ENCODE assay signal across 11 cellular contexts in genomic region chr11:18468113-18468512, GRCh38. TPM values are rescaled to one million over a fixed set of nuclear protein-coding genes. Genes with fewer than 3 reads are reported as not detected.
A peak's percentile ranks its signal among the peaks of the same experiment; 100 is the strongest.
DNase-seq lines count a peak whose midpoint lies in the region; ATAC-seq and TF ChIP-seq lines count a peak whose summit lies in the region.
"Not testable (repeated sequence)": the region's sequence is repeated elsewhere in the genome, so short reads cannot be mapped to it uniquely, and the experiment has no call there.
"Had no signal": no experiment of that assay in that cellular context is flagged by ENCODE, and none has a peak within 500 bp of the region (broad histone marks: within the 10 kb centered on the region; RNA-seq: fewer than 3 reads in every experiment).

No MANE protein-coding gene starts in this region.

- DNase-seq in activated CD4-positive, alpha-beta memory T cell treated with anti-CD3 and anti-CD28 coated beads for 36 hours; activated T-cell treated with anti-CD3 and anti-CD28 coated beads, Interleukin-2, amount 50 U/mL, for 72 hours; stimulated activated effector memory CD8-positive, alpha-beta T cell treated with anti-CD3 and anti-CD28 coated beads, Interleukin-12 subunit alpha, Interleukin-12 subunit beta, amount 100 ng/mL, for 72 hours (ENCODE audit: low spot score in 2 of 2): not testable (repeated sequence)

- not testable (repeated sequence) for H3K79me2 ChIP-seq in OCI-LY3 (ENCODE audit: low read length)

- H4K20me1 ChIP-seq in OCI-LY3 (ENCODE audit: insufficient read depth, low read length), result not testable (repeated sequence)

- H2AFZ ChIP-seq in OCI-LY3 (ENCODE audit: low read depth, low read length), result not testable (repeated sequence)

- not testable (repeated sequence) for H3K36me3 Mint-ChIP-seq in activated CD4-positive, alpha-beta memory T cell treated with anti-CD3 and anti-CD28 coated beads for 36 hours; activated T-cell treated with anti-CD3 and anti-CD28 coated beads, Interleukin-2, amount 50 U/mL, for 72 hours (ENCODE audit: insufficient read depth in 2 of 2); activated T-helper 17 cell treated with anti-CD3 and anti-CD28 coated beads, Interleukin-2, amount 50 U/mL, for 72 hours (ENCODE audit: low read depth); stimulated activated effector memory CD8-positive, alpha-beta T cell treated with anti-CD3 and anti-CD28 coated beads, Interleukin-12 subunit alpha, Interleukin-12 subunit beta, amount 100 ng/mL, for 72 hours

- peak overlapping the region; percentile 69 for H3K4me2 ChIP-seq in OCI-LY3 (ENCODE audit: low read length)

- H3K4me3 ChIP-seq in OCI-LY3 (ENCODE audit: low read length), result not testable (repeated sequence)

- peaks cover 21% of the 10 kb centered on the region for H3K4me1 Mint-ChIP-seq in activated CD4-positive, alpha-beta memory T cell treated with anti-CD3 and anti-CD28 coated beads for 36 hours (ENCODE audit: low read depth)
- H3K4me1 Mint-ChIP-seq in activated T-cell treated with anti-CD3 and anti-CD28 coated beads, Interleukin-2, amount 50 U/mL, for 72 hours (ENCODE audit: low read depth), result peaks cover 27% of the 10 kb centered on the region
- H3K4me1 Mint-ChIP-seq in activated T-helper 17 cell treated with anti-CD3 and anti-CD28 coated beads, Interleukin-2, amount 50 U/mL, for 72 hours; stimulated activated effector memory CD8-positive, alpha-beta T cell treated with anti-CD3 and anti-CD28 coated beads, Interleukin-12 subunit alpha, Interleukin-12 subunit beta, amount 100 ng/mL, for 72 hours: not testable (repeated sequence)

- H3K9me3 Mint-ChIP-seq in activated CD4-positive, alpha-beta memory T cell treated with anti-CD3 and anti-CD28 coated beads for 36 hours; activated T-cell treated with anti-CD3 and anti-CD28 coated beads, Interleukin-2, amount 50 U/mL, for 72 hours; activated T-helper 17 cell treated with anti-CD3 and anti-CD28 coated beads, Interleukin-2, amount 50 U/mL, for 72 hours; stimulated activated effector memory CD8-positive, alpha-beta T cell treated with anti-CD3 and anti-CD28 coated beads, Interleukin-12 subunit alpha, Interleukin-12 subunit beta, amount 100 ng/mL, for 72 hours: not testable (repeated sequence)

- not testable (repeated sequence) for H3K27me3 ChIP-seq in OCI-LY3 (ENCODE audit: low read depth, low read length)

- H3K36me3 ChIP-seq in OCI-LY3 (replicated peaks; ENCODE audit: low read depth, low read length), result not testable (repeated sequence)

- peak overlapping the region; percentile 69 for H3K27ac Mint-ChIP-seq in activated CD4-positive, alpha-beta memory T cell treated with anti-CD3 and anti-CD28 coated beads for 36 hours
- H3K27ac Mint-ChIP-seq in activated T-cell treated with anti-CD3 and anti-CD28 coated beads, Interleukin-2, amount 50 U/mL, for 72 hours; stimulated activated effector memory CD8-positive, alpha-beta T cell treated with anti-CD3 and anti-CD28 coated beads, Interleukin-12 subunit alpha, Interleukin-12 subunit beta, amount 100 ng/mL, for 72 hours: not testable (repeated sequence)
- H3K27ac Mint-ChIP-seq in activated T-helper 17 cell treated with anti-CD3 and anti-CD28 coated beads, Interleukin-2, amount 50 U/mL, for 72 hours, result peak overlapping the region; percentile 25

- not testable (repeated sequence) for H3K27me3 Mint-ChIP-seq in activated CD4-positive, alpha-beta memory T cell treated with anti-CD3 and anti-CD28 coated beads for 36 hours; activated T-cell treated with anti-CD3 and anti-CD28 coated beads, Interleukin-2, amount 50 U/mL, for 72 hours (ENCODE audit: low read depth); activated T-helper 17 cell treated with anti-CD3 and anti-CD28 coated beads, Interleukin-2, amount 50 U/mL, for 72 hours

- H3K9ac ChIP-seq in OCI-LY3 (ENCODE audit: low read length), result peak overlapping the region; percentile 27; the same call in 1 of the 2 replicates

- peak overlapping the region; percentile 63 for H3K27ac ChIP-seq in OCI-LY3 (ENCODE audit: low read length)

- peak; percentile 61 to 65 for ATAC-seq in activated T-cell treated with anti-CD3 and anti-CD28 coated beads, Interleukin-2, amount 50 U/mL, for 72 hours (replicated peaks in 1 of 2)
- peak; percentile 58 for ATAC-seq in activated T-helper 17 cell treated with anti-CD3 and anti-CD28 coated beads, Interleukin-2, amount 50 U/mL, for 72 hours (replicated peaks)
- ATAC-seq in stimulated activated effector memory CD8-positive, alpha-beta T cell treated with anti-CD3 and anti-CD28 coated beads, Interleukin-12 subunit alpha, Interleukin-12 subunit beta, amount 100 ng/mL, for 72 hours, result peak; percentile 28

- H3K4me3 Mint-ChIP-seq in activated CD4-positive, alpha-beta memory T cell treated with anti-CD3 and anti-CD28 coated beads for 36 hours; activated T-helper 17 cell treated with anti-CD3 and anti-CD28 coated beads, Interleukin-2, amount 50 U/mL, for 72 hours; stimulated activated effector memory CD8-positive, alpha-beta T cell treated with anti-CD3 and anti-CD28 coated beads, Interleukin-12 subunit alpha, Interleukin-12 subunit beta, amount 100 ng/mL, for 72 hours: not testable (repeated sequence)
- peak overlapping the region; percentile 24 to 27 for H3K4me3 Mint-ChIP-seq in activated T-cell treated with anti-CD3 and anti-CD28 coated beads, Interleukin-2, amount 50 U/mL, for 72 hours

- POLR2A ChIA-PET in activated CD4-positive, alpha-beta memory T cell treated with anti-CD3 and anti-CD28 coated beads for 36 hours (lab: Charles Lee), result interaction anchor here (1.7 kb wide), 1 partner anchor 85 kb away, joined by 5 read pairs; no protein-coding TSS in a partner anchor

- not testable (repeated sequence) for H3K9me3 ChIP-seq in OCI-LY3 (ENCODE audit: insufficient read depth, low read length)

- H3K4me1 ChIP-seq in OCI-LY3 (ENCODE audit: low read length), result peaks cover 67% of the 10 kb centered on the region

- TF ChIP-seq CTCF in OCI-LY3 (IDR thresholded peaks at IDR 0.05; ENCODE audit: low read depth, low read length), result not testable (repeated sequence)

- CTCF ChIA-PET in activated CD4-positive, alpha-beta memory T cell treated with anti-CD3 and anti-CD28 coated beads for 36 hours (lab: Charles Lee), result interaction anchor here (0.6 to 2.2 kb wide), 2 partner anchors 225 to 273 kb away, joined by 3 to 7 read pairs; no protein-coding TSS in a partner anchor

- intact Hi-C loops in activated CD4-positive, alpha-beta memory T cell treated with anti-CD3 and anti-CD28 coated beads for 36 hours (cut with micrococcal nuclease), result loop anchor here (5.0 kb wide), 1 partner anchor 149 kb away; no protein-coding TSS in a partner anchor

RNA-seq across cellular contexts. Expression of gene LDHAL6A, which starts 12.5 kb away (rescaled TPM):
- under 1 TPM in 1 of 2 experiments, not detected in 1; 0.19 TPM for total RNA-seq in activated CD4-positive, alpha-beta memory T cell treated with anti-CD3 and anti-CD28 coated beads for 36 hours
- total RNA-seq in activated T-cell treated with anti-CD3 and anti-CD28 coated beads, Interleukin-2, amount 50 U/mL, for 72 hours, result not detected
- not detected for total RNA-seq in activated T-helper 17 cell treated with anti-CD3 and anti-CD28 coated beads, Interleukin-2, amount 50 U/mL, for 72 hours
- total RNA-seq: A172; Calu3; CD4-positive, alpha-beta T cell; CD8-positive, alpha-beta T cell had no signal

RNA-seq across cellular contexts. Expression of gene LDHC, which starts 56.0 kb away (rescaled TPM):
- not detected for total RNA-seq in activated CD4-positive, alpha-beta memory T cell treated with anti-CD3 and anti-CD28 coated beads for 36 hours
- not detected for total RNA-seq in activated T-cell treated with anti-CD3 and anti-CD28 coated beads, Interleukin-2, amount 50 U/mL, for 72 hours
- total RNA-seq in activated T-helper 17 cell treated with anti-CD3 and anti-CD28 coated beads, Interleukin-2, amount 50 U/mL, for 72 hours, result under 1 TPM in 1 of 2 donors, not detected in 1; 0.63 TPM
- total RNA-seq: B cell; Caco-2; Calu3; CD4-positive, alpha-beta T cell; CD8-positive, alpha-beta T cell had no signal

RNA-seq across cellular contexts. Expression of gene TSG101, which starts 58.6 kb away (rescaled TPM):
- total RNA-seq in activated CD4-positive, alpha-beta memory T cell treated with anti-CD3 and anti-CD28 coated beads for 36 hours, result 10 to 100 TPM; 41.7 to 45.6 TPM
- total RNA-seq in activated T-cell treated with anti-CD3 and anti-CD28 coated beads, Interleukin-2, amount 50 U/mL, for 72 hours, result 10 to 100 TPM; 48.3 to 59.0 TPM
- total RNA-seq in activated T-helper 17 cell treated with anti-CD3 and anti-CD28 coated beads, Interleukin-2, amount 50 U/mL, for 72 hours, result 10 to 100 TPM; 24.8 to 36.5 TPM
